Comparison of ENCODE assay signal across 8 cellular contexts in the genomic region with DNA sequence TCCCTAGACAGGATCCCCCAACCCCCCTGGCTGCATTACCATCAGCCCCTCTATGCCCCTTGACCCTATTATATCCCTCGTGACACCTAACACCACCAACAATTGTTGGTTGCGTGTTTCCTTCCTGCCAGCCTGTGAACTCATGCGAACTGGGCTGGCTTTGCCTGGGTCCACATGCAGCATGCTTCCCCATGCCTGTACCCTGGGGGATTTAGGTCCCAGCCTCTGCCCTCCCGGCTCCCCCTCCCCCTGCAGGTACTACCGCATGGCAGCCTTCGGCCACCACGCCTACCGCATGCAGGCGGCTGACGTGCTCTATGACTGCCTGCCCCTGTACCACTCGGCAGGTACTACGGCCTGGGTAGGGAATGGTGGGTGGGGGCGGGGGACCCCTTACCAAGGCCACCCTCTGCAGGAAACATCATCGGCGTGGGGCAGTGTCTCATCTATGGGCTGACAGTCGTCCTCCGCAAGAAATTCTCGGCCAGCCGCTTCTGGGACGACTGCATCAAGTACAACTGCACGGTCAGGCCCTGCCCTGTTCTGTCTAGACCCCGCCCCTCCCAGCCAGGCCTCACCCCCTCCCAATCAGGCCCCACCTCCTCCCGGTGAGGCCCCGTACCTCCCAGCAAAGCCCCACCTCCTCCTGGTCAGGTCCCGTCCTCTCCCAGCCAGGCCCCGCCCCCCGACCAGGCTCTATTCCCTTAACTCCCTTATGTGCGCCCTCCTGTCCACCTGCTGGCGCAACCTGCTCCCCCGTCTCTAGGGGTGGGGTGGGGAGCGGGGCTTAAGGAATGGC. TPM values are rescaled to one million over a fixed set of nuclear protein-coding genes. Genes with fewer than 3 reads are reported as not detected.
DNase-seq lines count a peak whose midpoint lies in the region; ATAC-seq and TF ChIP-seq lines count a peak whose summit lies in the region.

No MANE protein-coding gene starts in this region.

- H3K4me3 ChIP-seq in ectodermal cell (ENCODE audit: insufficient read depth, low read depth, low read length), result peak overlapping the region; percentile 16
- peak overlapping the region; percentile 45 for H3K4me3 ChIP-seq in thoracic aorta

- no peaks in the 10 kb centered on the region for H3K27me3 Mint-ChIP-seq in nephron (ENCODE audit: low read depth)

- no peaks in the 10 kb centered on the region for H3K36me3 ChIP-seq in ectodermal cell (ENCODE audit: control insufficient read depth, insufficient read depth, low read length)
- H3K36me3 ChIP-seq in thoracic aorta, result peaks cover 3% of the 10 kb centered on the region

- H3K4me3 Mint-ChIP-seq in nephron, result peak overlapping the region in 2 of 3 experiments; percentile 34 to 36

- peaks cover 12% of the 10 kb centered on the region for H3K36me3 Mint-ChIP-seq in nephron (ENCODE audit: low read depth)

- H3K27me3 ChIP-seq in ectodermal cell (ENCODE audit: control insufficient read depth, insufficient read depth, low read length, poor library complexity, severe bottlenecking), result no peaks in the 10 kb centered on the region
- H3K27me3 ChIP-seq in thoracic aorta (replicated peaks; ENCODE audit: insufficient read depth), result no peaks in the 10 kb centered on the region

- peaks cover 6% of the 10 kb centered on the region for H3K4me1 ChIP-seq in ectodermal cell (ENCODE audit: control insufficient read depth, insufficient read depth, low read length)
- no peaks in the 10 kb centered on the region for H3K4me1 ChIP-seq in thoracic aorta (ENCODE audit: control insufficient read depth in 1 of 2, low read depth in 2 of 2)

- peak overlapping the region in 2 of 3 experiments; percentile 7 to 40 for H3K27ac Mint-ChIP-seq in nephron

- peaks cover 13% of the 10 kb centered on the region for H3K4me1 Mint-ChIP-seq in nephron

- H3K27ac ChIP-seq in ectodermal cell (ENCODE audit: insufficient read depth, low read depth, low read length, poor library complexity, severe bottlenecking) (no peak overlapping the region), thoracic aorta (no peak overlapping the region)

- no peaks in the 10 kb centered on the region for H3K9me3 ChIP-seq in ectodermal cell (ENCODE audit: control insufficient read depth, low read length)
- no peaks in the 10 kb centered on the region for H3K9me3 ChIP-seq in thoracic aorta

- ATAC-seq in thoracic aorta (ENCODE audit: insufficient number of reproducible peaks, low FRiP score, low read depth) (no peak), HG03159 (IDR thresholded peaks at IDR 0.05; ENCODE audit: unreplicated experiment) (no peak), GM18868 (IDR thresholded peaks at IDR 0.05; ENCODE audit: unreplicated experiment) (no peak)

- no peaks in the 10 kb centered on the region for H3K9me3 Mint-ChIP-seq in nephron

- 9% methylated on average over 28 to 31 of the region's 31 CpGs for WGBS in ectodermal cell, 2 experiments

- peak; percentile 12 to 50 (median 16) for TF ChIP-seq CTCF in nephron (IDR thresholded peaks at IDR 0.05; ENCODE audit: unreplicated experiment in 3 of 3)
- TF ChIP-seq CTCF in thoracic aorta (IDR thresholded peaks at IDR 0.05), result no peak

- DNase-seq in DMS53 treated with DMSO at 0.1 percent for 48 hours (lab: John Stamatoyannopoulos, UW; ENCODE audit: unreplicated experiment), result peak; percentile 50
- DNase-seq in M059J (ENCODE audit: low read depth), result peak; percentile 15
- DNase-seq in activated CD4-positive, alpha-beta T cell treated with anti-CD3 and anti-CD28 coated beads, Interleukin-2, amount 50 U/mL, for 24 hours (ENCODE audit: low read depth in 1 of 2, low spot score in 1 of 2), result peak; percentile 42 to 64
- no peak for DNase-seq in thoracic aorta (ENCODE audit: low spot score)

RNA-seq across cellular contexts. Expression of a gene that starts 18.5 kb away (rescaled TPM):
- 4.8 and 12.2 TPM in 2 replicates for total RNA-seq in M059J (2014; rRNA removed; shearing (Covaris generic))
- 15.4 TPM for polyA plus RNA-seq in ectodermal cell (2013, experiment 1 of 4)
- polyA plus RNA-seq in ectodermal cell (2013, experiment 2 of 4), result 16.6 TPM
- polyA plus RNA-seq in ectodermal cell (2013, experiment 3 of 4), result 13.1 TPM
- polyA plus RNA-seq in ectodermal cell (2013, experiment 4 of 4), result 15.2 TPM
- total RNA-seq in thoracic aorta, result 10 to 100 TPM; 29.1 to 36.4 TPM

RNA-seq across cellular contexts. Expression of a gene that starts 22.7 kb away (rescaled TPM):
- total RNA-seq in M059J (2014; rRNA removed; shearing (Covaris generic)), result 53.3 and 66.8 TPM in 2 replicates
- 81.0 TPM for polyA plus RNA-seq in ectodermal cell (2013, experiment 1 of 4)
- polyA plus RNA-seq in ectodermal cell (2013, experiment 2 of 4), result 90.1 TPM
- 77.2 TPM for polyA plus RNA-seq in ectodermal cell (2013, experiment 3 of 4)
- polyA plus RNA-seq in ectodermal cell (2013, experiment 4 of 4), result 81.7 TPM
- total RNA-seq in thoracic aorta, result 10 to 100 TPM; 67.4 to 92.9 TPM

RNA-seq across cellular contexts. Expression of a gene that starts 28.1 kb away (rescaled TPM):
- total RNA-seq in M059J (2014; rRNA removed; shearing (Covaris generic)), result not detected in 2 replicates
- polyA plus RNA-seq in ectodermal cell (2013, experiment 1 of 4), result not detected
- polyA plus RNA-seq in ectodermal cell (2013, experiment 2 of 4), result not detected
- polyA plus RNA-seq in ectodermal cell (2013, experiment 3 of 4), result not detected
- polyA plus RNA-seq in ectodermal cell (2013, experiment 4 of 4), result not detected
- not detected for total RNA-seq in thoracic aorta

RNA-seq across cellular contexts. Expression of a gene that starts 40.3 kb away (rescaled TPM):
- total RNA-seq in M059J (2014; rRNA removed; shearing (Covaris generic)), result 0.25 TPM in 1 of 2 replicates, not detected in the other
- 1.8 TPM for polyA plus RNA-seq in ectodermal cell (2013, experiment 1 of 4)
- 2.2 TPM for polyA plus RNA-seq in ectodermal cell (2013, experiment 2 of 4)
- polyA plus RNA-seq in ectodermal cell (2013, experiment 3 of 4), result 2.5 TPM
- polyA plus RNA-seq in ectodermal cell (2013, experiment 4 of 4), result 2.8 TPM
- not detected for total RNA-seq in thoracic aorta
